Comparison of ENCODE assay signal across 23 cellular contexts in genomic region chr2:11871421-11871820, GRCh38.
DNase-seq lines count a peak whose midpoint lies in the region; ATAC-seq, FAIRE-seq and TF ChIP-seq lines count a peak whose summit lies in the region.
"Had no signal": no experiment of that assay in that cellular context is flagged by ENCODE, and none has a peak within 500 bp of the region (broad histone marks: within the 10 kb centered on the region; RNA-seq: fewer than 3 reads in every experiment).

No MANE protein-coding gene starts in this region.

- H3K27ac ChIP-seq in HepG2 (ENCODE audit: extremely low read length, insufficient read depth, low read length) (no peak overlapping the region), right lobe of liver (no peak overlapping the region), K562 (ENCODE audit: extremely low read depth, low read depth, low read length) (no peak overlapping the region), mesenchymal stem cell (ENCODE audit: low read length, poor library complexity, severe bottlenecking) (no peak overlapping the region), body of pancreas (no peak overlapping the region)
- H3K27ac ChIP-seq: GM23248, HL-60 had no signal

- H2AFZ ChIP-seq in HepG2 (ENCODE audit: low read length): no peak overlapping the region
- H2AFZ ChIP-seq in K562 (ENCODE audit: low read depth, low read length): no peak overlapping the region
- no peak overlapping the region for H2AFZ ChIP-seq in mesenchymal stem cell (ENCODE audit: low read depth, low read length)
- H2AFZ ChIP-seq: GM23248 had no signal

- no peaks in the 10 kb centered on the region for H3K9me3 ChIP-seq in HepG2 (ENCODE audit: low read length)
- H3K9me3 ChIP-seq in right lobe of liver: no peaks in the 10 kb centered on the region
- no peaks in the 10 kb centered on the region for H3K9me3 ChIP-seq in K562 (replicated peaks; ENCODE audit: control insufficient read depth, insufficient read depth, low read depth, low read length)
- H3K9me3 ChIP-seq in mesenchymal stem cell (ENCODE audit: control insufficient read depth, low read length): no peaks in the 10 kb centered on the region
- H3K9me3 ChIP-seq in body of pancreas: no peaks in the 10 kb centered on the region
- H3K9me3 ChIP-seq: BE2C had no signal

- no peak overlapping the region for H2BK5ac ChIP-seq in mesenchymal stem cell (ENCODE audit: low read depth, low read length, poor library complexity, severe bottlenecking)

- no peak overlapping the region for H4K91ac ChIP-seq in mesenchymal stem cell (ENCODE audit: low read length)

- H3K4me1 ChIP-seq in HepG2 (ENCODE audit: insufficient read depth, low read length) (peaks cover 15% of the 10 kb centered on the region), right lobe of liver (peaks cover 0 to 4% (median 1%) of the 10 kb centered on the region in 4 donors), K562 (replicated peaks in 1 of 2; ENCODE audit: control insufficient read depth in 2 of 2, insufficient read depth in 2 of 2, low read length in 2 of 2) (peaks cover 2 to 54% of the 10 kb centered on the region in 2 experiments), mesenchymal stem cell (ENCODE audit: control insufficient read depth, insufficient read depth, low read depth, low read length) (peaks cover under 1% of the 10 kb centered on the region), body of pancreas (peaks cover 9% of the 10 kb centered on the region)
- H3K4me1 ChIP-seq: BE2C had no signal

- no peak overlapping the region for H2BK15ac ChIP-seq in mesenchymal stem cell (ENCODE audit: low read depth, poor library complexity, severe bottlenecking)

- H3K9ac ChIP-seq in HepG2 (ENCODE audit: insufficient read depth, low read depth, low read length): no peak overlapping the region
- no peak overlapping the region for H3K9ac ChIP-seq in K562 (ENCODE audit: insufficient read depth in 1 of 2, low read depth in 2 of 2, low read length in 2 of 2)
- no peak overlapping the region for H3K9ac ChIP-seq in mesenchymal stem cell (ENCODE audit: low read length)
- H3K9ac ChIP-seq: GM23248 had no signal

- H4K20me1 ChIP-seq in HepG2 (ENCODE audit: insufficient read depth, low read length) (no peaks in the 10 kb centered on the region), K562 (replicated peaks; ENCODE audit: control insufficient read depth, insufficient read depth, low read length) (no peaks in the 10 kb centered on the region)

- peaks cover 0 to 12% of the 10 kb centered on the region in 2 experiments; a peak in 2 of 5 replicates for H3K27me3 ChIP-seq in HepG2 (ENCODE audit: control insufficient read depth in 1 of 2, insufficient read depth in 2 of 2, low read length in 2 of 2)
- H3K27me3 ChIP-seq in right lobe of liver: no peaks in the 10 kb centered on the region
- no peaks in the 10 kb centered on the region for H3K27me3 ChIP-seq in K562 (ENCODE audit: control insufficient read depth in 2 of 2, insufficient read depth in 2 of 2, low read length in 2 of 2)
- H3K27me3 ChIP-seq in mesenchymal stem cell (ENCODE audit: control insufficient read depth in 1 of 2, insufficient read depth in 1 of 2, low read length in 2 of 2): peaks cover 0 to 12% of the 10 kb centered on the region in 2 experiments
- no peaks in the 10 kb centered on the region for H3K27me3 ChIP-seq in body of pancreas
- H3K27me3 ChIP-seq: BE2C had no signal

- CTCF ChIA-PET in HepG2 (lab: Yijun Ruan, JAX; ENCODE audit: low intra/inter-chr PET ratio, low total read pairs) (no interaction called here), K562 (lab: Yijun Ruan, JAX; ENCODE audit: low intra/inter-chr PET ratio) (no interaction called here)

- TF ChIP-seq EP300 in HepG2 (IDR thresholded peaks at IDR 0.05; ENCODE audit: low read depth in 2 of 2, low read length in 2 of 2): no peak
- no peak for TF ChIP-seq EP300 in HepG2 (CRISPR knock-in tag; IDR thresholded peaks at IDR 0.05; ENCODE audit: borderline replicate concordance)
- TF ChIP-seq EP300 in K562 (IDR thresholded peaks at IDR 0.05; ENCODE audit: low read length): no peak

- H2AK5ac ChIP-seq in mesenchymal stem cell (ENCODE audit: low read length, severe bottlenecking): no peak overlapping the region

- no peaks in the 10 kb centered on the region for H3K79me2 ChIP-seq in HepG2 (ENCODE audit: insufficient read depth, low read length)
- H3K79me2 ChIP-seq in K562 (ENCODE audit: control insufficient read depth, insufficient read depth, low read length): no peaks in the 10 kb centered on the region

- peak overlapping the region in 1 of 2 experiments; percentile 51 for H2BK12ac ChIP-seq in mesenchymal stem cell (ENCODE audit: low read length in 2 of 2)

- POLR2A ChIA-PET in HepG2 (lab: Yijun Ruan, JAX) (no interaction called here), K562 (lab: Yijun Ruan, JAX) (no interaction called here)

- TF ChIP-seq RAD21 in HepG2 (CRISPR knock-in tag; IDR thresholded peaks at IDR 0.05): no peak
- no peak for TF ChIP-seq RAD21 in K562 (CRISPR knock-in tag; conservative IDR thresholded peaks at IDR 0.05 in 1 of 2, IDR thresholded peaks at IDR 0.05 in 1 of 2)

- TF ChIP-seq POLR2A in HepG2 (IDR thresholded peaks at IDR 0.05; ENCODE audit: insufficient read depth in 1 of 2, low read depth in 2 of 2, low read length in 2 of 2) (no peak), right lobe of liver (IDR thresholded peaks at IDR 0.05) (no peak), K562 (conservative IDR thresholded peaks at IDR 0.05) (no peak), body of pancreas (IDR thresholded peaks at IDR 0.05) (no peak)

- in situ Hi-C loops in HepG2 (cut with HindIII; ENCODE audit: extremely low pct_ligation_motif_present, low pct_unique_long_range_greater_than_20kb) (no loop called here), K562 (cut with MboI) (no loop called here)

- H3K14ac ChIP-seq in mesenchymal stem cell (ENCODE audit: low read length in 2 of 2): no peak overlapping the region

- BruUV-seq in HepG2 (replicated peaks; lab: Mats Ljungman, UMichigan) (no TSS peak), K562 (replicated peaks; lab: Mats Ljungman, UMichigan) (no TSS peak)

- no peak for DNase-seq in HepG2 (ENCODE audit: low spot score)
- DNase-seq in right lobe of liver: no peak
- no peak for DNase-seq in K562 (ENCODE audit: extremely low read depth in 1 of 4, low spot score in 3 of 4)
- DNase-seq in mesenchymal stem cell: no peak
- DNase-seq in body of pancreas: no peak
- DNase-seq in kidney glomerular epithelial cell (lab: John Stamatoyannopoulos, UW): no peak
- no peak for DNase-seq in MV-4-11 (lab: John Stamatoyannopoulos, UW)
- DNase-seq: ACHN; BE2C; C1 segment of cervical spinal cord; CD4-positive, CD25-positive, alpha-beta regulatory T cell; CD8-positive, alpha-beta memory T cell; COR-L47; DMS 273 treated with DMSO at 0.1 percent for 48 hours; DMS53; DND-41; EL; GM23248; HCEC 1CT had no signal

- FAIRE-seq in HepG2 (lab: Jason Lieb, UNC) (no peak), K562 (lab: Jason Lieb, UNC) (no peak)
- FAIRE-seq: A204.1, GM19239, H54 had no signal

- H3K4me3 ChIP-seq in HepG2 (replicated peaks in 1 of 3; ENCODE audit: insufficient read depth in 1 of 3, low read depth in 2 of 3, low read length in 3 of 3): no peak overlapping the region
- no peak overlapping the region for H3K4me3 ChIP-seq in right lobe of liver
- no peak overlapping the region for H3K4me3 ChIP-seq in K562
- no peak overlapping the region for H3K4me3 ChIP-seq in mesenchymal stem cell (ENCODE audit: insufficient read depth in 1 of 2, low read depth in 1 of 2, low read length in 2 of 2)
- H3K4me3 ChIP-seq in body of pancreas: no peak overlapping the region
- H3K4me3 ChIP-seq: GM23248 had no signal

- no peak for ATAC-seq in HepG2
- ATAC-seq in right lobe of liver: no peak
- no peak for ATAC-seq in K562
- ATAC-seq in body of pancreas: no peak

- H3K9me1 ChIP-seq in K562 (ENCODE audit: control insufficient read depth, insufficient read depth, low read length): no peaks in the 10 kb centered on the region

- peak overlapping the region; percentile 7 for H4K8ac ChIP-seq in mesenchymal stem cell (ENCODE audit: low read length)

- intact Hi-C loops in HepG2 (cut with micrococcal nuclease; ENCODE audit: unreplicated experiment) (no loop called here), right lobe of liver (cut with DNase I) (no loop called here), K562 (cut with micrococcal nuclease) (no loop called here), body of pancreas (cut with DNase I) (no loop called here)

- TF ChIP-seq CTCF in HepG2 (CRISPR knock-in tag; IDR thresholded peaks at IDR 0.05): no peak
- TF ChIP-seq CTCF in right lobe of liver (IDR thresholded peaks at IDR 0.05): no peak
- TF ChIP-seq CTCF in K562 (IDR thresholded peaks at IDR 0.05 in 2 of 3, conservative IDR thresholded peaks at IDR 0.05 in 1 of 3; ENCODE audit: insufficient read depth in 2 of 3, low read depth in 1 of 3, low read length in 3 of 3): no peak
- TF ChIP-seq CTCF in body of pancreas (IDR thresholded peaks at IDR 0.05): no peak

- 35% methylated on average over 4 of the region's 4 CpGs for WGBS in HepG2 (ENCODE audit: low lambda C conversion rate)
- WGBS in right lobe of liver (ENCODE audit: insufficient coverage, low coverage, low lambda C conversion rate, missing lambda C conversion rate): 94% methylated on average over 2 of the region's 4 CpGs
- 60% methylated on average over 4 of the region's 4 CpGs for WGBS in K562 (ENCODE audit: insufficient coverage, low coverage, missing lambda C conversion rate)
- 75% methylated on average over 2 of the region's 4 CpGs for WGBS in mesenchymal stem cell
- 90 to 92% methylated on average over 4 of the region's 4 CpGs for WGBS in body of pancreas, 2 donors

- H3K4ac ChIP-seq in mesenchymal stem cell (ENCODE audit: low read depth in 1 of 2, low read length in 2 of 2): no peak overlapping the region

- no peaks in the 10 kb centered on the region for H3K36me3 ChIP-seq in HepG2 (replicated peaks in 1 of 2; ENCODE audit: control insufficient read depth in 1 of 2, insufficient read depth in 2 of 2, low read length in 2 of 2)
- no peaks in the 10 kb centered on the region for H3K36me3 ChIP-seq in right lobe of liver
- no peaks in the 10 kb centered on the region for H3K36me3 ChIP-seq in K562 (ENCODE audit: control insufficient read depth, insufficient read depth, low read length)
- H3K36me3 ChIP-seq in mesenchymal stem cell (ENCODE audit: control insufficient read depth in 1 of 2, insufficient read depth in 2 of 2, low read depth in 1 of 2, low read length in 2 of 2): no peaks in the 10 kb centered on the region
- H3K36me3 ChIP-seq in body of pancreas (replicated peaks in 1 of 2; ENCODE audit: insufficient read depth in 1 of 2, low read depth in 2 of 2): no peaks in the 10 kb centered on the region
- H3K36me3 ChIP-seq: BE2C had no signal

- H3K4me2 ChIP-seq in HepG2 (ENCODE audit: low read depth, low read length) (no peak overlapping the region), K562 (ENCODE audit: insufficient read depth, low read length) (no peak overlapping the region), mesenchymal stem cell (ENCODE audit: low read length, poor library complexity, severe bottlenecking) (no peak overlapping the region)

- no peak overlapping the region for H2BK120ac ChIP-seq in mesenchymal stem cell (ENCODE audit: low read depth, low read length)

- H3K79me1 ChIP-seq in mesenchymal stem cell (replicated peaks; ENCODE audit: low read length, poor library complexity, severe bottlenecking): no peaks in the 10 kb centered on the region

- H3K23ac ChIP-seq in mesenchymal stem cell (ENCODE audit: low read length in 2 of 2): no peak overlapping the region

- H3K18ac ChIP-seq in mesenchymal stem cell (ENCODE audit: low read depth in 1 of 2, low read length in 2 of 2): no peak overlapping the region

Comparison
In these comparisons a context has a peak if more than half of its experiments do, and no peak if none do; other contexts are left out.
1. Of the 241 proteins assayed by ChIP-seq in both HepG2 and K562: peak only in HepG2: MNT; only in K562: none; in both: none; in neither: 240.